Comparison of ENCODE assay signal across 10 cellular contexts in genomic region chr1:66316464-66317155, GRCh38.
DNase-seq lines count a peak whose midpoint lies in the region; ATAC-seq and TF ChIP-seq lines count a peak whose summit lies in the region.
"Had no signal": no experiment of that assay in that cellular context is flagged by ENCODE, and none has a peak within 500 bp of the region (broad histone marks: within the 10 kb centered on the region; RNA-seq: fewer than 3 reads in every experiment).

No MANE protein-coding gene starts in this region.

- TF ChIP-seq EP300 in transverse colon (IDR thresholded peaks at IDR 0.05; ENCODE audit: low read depth) = no peak

- no peak overlapping the region for H3K27ac Mint-ChIP-seq in activated T-cell treated with anti-CD3 and anti-CD28 coated beads, Interleukin-2, amount 50 U/mL, for 72 hours

- intact Hi-C loops in transverse colon (cut with DNase I; ENCODE audit: low total_unique reads) = no loop called here

- H3K4me1 Mint-ChIP-seq in activated T-cell treated with anti-CD3 and anti-CD28 coated beads, Interleukin-2, amount 50 U/mL, for 72 hours (ENCODE audit: low read depth) = peaks cover 10% of the 10 kb centered on the region

- ATAC-seq in activated T-cell treated with anti-CD3 and anti-CD28 coated beads, Interleukin-2, amount 50 U/mL, for 72 hours (replicated peaks in 1 of 2) = peak; percentile 35 to 39

- peaks cover 0 to 17% (median 0%) of the 10 kb centered on the region in 4 donors for H3K4me1 ChIP-seq in transverse colon

- 66 to 100% methylated on average over 2 to 3 of the region's 3 CpGs for WGBS in transverse colon (ENCODE audit: low coverage in 1 of 2), 2 donors

- no peaks in the 10 kb centered on the region for H3K27me3 Mint-ChIP-seq in activated T-cell treated with anti-CD3 and anti-CD28 coated beads, Interleukin-2, amount 50 U/mL, for 72 hours (ENCODE audit: low read depth)

- TF ChIP-seq CTCF in astrocyte of the spinal cord (IDR thresholded peaks at IDR 0.05; ENCODE audit: low read depth, low read length) (no peak), transverse colon (IDR thresholded peaks at IDR 0.05) (no peak)

- H3K36me3 Mint-ChIP-seq in activated T-cell treated with anti-CD3 and anti-CD28 coated beads, Interleukin-2, amount 50 U/mL, for 72 hours (ENCODE audit: insufficient read depth in 2 of 2) = peaks cover 3 to 4% of the 10 kb centered on the region in 2 donors

- H3K4me3 Mint-ChIP-seq in activated T-cell treated with anti-CD3 and anti-CD28 coated beads, Interleukin-2, amount 50 U/mL, for 72 hours = no peak overlapping the region

- no peaks in the 10 kb centered on the region for H3K27me3 ChIP-seq in transverse colon

- H3K9me3 ChIP-seq in transverse colon = no peaks in the 10 kb centered on the region

- H3K27ac ChIP-seq in transverse colon = peak overlapping the region; percentile 39 to 66 (median 56)

- TF ChIP-seq POLR2A in transverse colon (IDR thresholded peaks at IDR 0.05) = no peak

- in situ Hi-C loops in astrocyte of the spinal cord (cut with HindIII; ENCODE audit: low sequenced_read_pairs) (no loop called here), transverse colon (cut with MboI; ENCODE audit: low pct_ligation_motif_present in 1 of 4, low pct_unique_long_range_greater_than_20kb in 1 of 4, low sequenced_read_pairs in 3 of 4) (no loop called here)

- DNase-seq in activated T-cell treated with anti-CD3 and anti-CD28 coated beads, Interleukin-2, amount 50 U/mL, for 72 hours = no peak
- DNase-seq in activated T-cell treated with anti-CD3 and anti-CD28 coated beads for 4 hours (no peak), astrocyte of the spinal cord (ENCODE audit: low read depth, low spot score) (peak; percentile 52), lung microvascular endothelial cell (ENCODE audit: low read depth in 2 of 2) (peak; percentile 69 to 72), transverse colon (no peak), LoVo (ENCODE audit: low spot score) (no peak), NCI-H1105 treated with DMSO at 0.1 percent for 48 hours (lab: John Stamatoyannopoulos, UW) (no peak)
- DNase-seq in stimulated activated CD4-positive, alpha-beta T cell treated with anti-CD3 and anti-CD28 coated beads, Interleukin-4, amount 100 ng/mL, for 1 hour = no peak
- DNase-seq: Karpas-422; stimulated activated CD4-positive, alpha-beta T cell treated with anti-CD3 and anti-CD28 coated beads, Interleukin-2, amount 100 ng/mL, for 48 hours had no signal

- peaks cover 4 to 6% of the 10 kb centered on the region in 2 donors for H3K9me3 Mint-ChIP-seq in activated T-cell treated with anti-CD3 and anti-CD28 coated beads, Interleukin-2, amount 50 U/mL, for 72 hours

- H3K4me3 ChIP-seq in astrocyte of the spinal cord (ENCODE audit: low read depth, low read length) (no peak overlapping the region), transverse colon (no peak overlapping the region)

- no peaks in the 10 kb centered on the region for H3K36me3 ChIP-seq in transverse colon

Comparison
In these comparisons a context has a peak if more than half of its experiments do, and no peak if none do; other contexts are left out.
1. DNase-seq: peak in astrocyte of the spinal cord (single experiment) and lung microvascular endothelial cell (2 of 2); none in activated T-cell treated with anti-CD3 and anti-CD28 coated beads, Interleukin-2, amount 50 U/mL, for 72 hours (0 of 2), activated T-cell treated with anti-CD3 and anti-CD28 coated beads for 4 hours (single experiment), transverse colon (single experiment), stimulated activated CD4-positive, alpha-beta T cell treated with anti-CD3 and anti-CD28 coated beads, Interleukin-4, amount 100 ng/mL, for 1 hour (single experiment), LoVo (single experiment) and NCI-H1105 treated with DMSO at 0.1 percent for 48 hours (single experiment).